ENCODE assay signal across 23 cellular contexts in the genomic region with DNA sequence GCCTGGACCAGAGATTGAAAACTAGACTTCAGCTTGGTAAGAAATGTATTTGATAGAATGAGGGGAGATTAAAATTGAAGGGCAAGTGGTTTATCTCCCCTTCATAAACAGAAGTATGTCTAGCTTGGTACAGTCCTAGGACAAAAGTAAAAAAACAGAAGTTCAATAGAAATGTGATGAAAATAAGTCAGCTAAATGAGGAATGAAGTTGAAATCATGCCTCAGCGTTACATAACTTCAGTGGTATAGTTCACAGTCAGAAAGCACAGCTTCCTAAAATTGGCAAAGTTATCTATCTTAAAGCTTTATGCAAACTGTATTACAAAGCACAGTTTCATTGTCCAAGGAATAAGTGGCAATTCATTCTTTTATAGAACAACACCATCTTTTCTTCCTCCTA.
"Had no signal": no experiment of that assay in that cellular context is flagged by ENCODE, and none has a peak within 500 bp of the region (broad histone marks: within the 10 kb centered on the region; RNA-seq: fewer than 3 reads in every experiment).

No MANE protein-coding gene starts in this region.

- H3K36me3 Mint-ChIP-seq: activated naive CD4-positive, alpha-beta T cell treated with anti-CD3 and anti-CD28 coated beads, Interleukin-2, amount 50 U/mL, for 24 hours; neural progenitor cell had no signal

- H3K27me3 Mint-ChIP-seq: activated naive CD4-positive, alpha-beta T cell treated with anti-CD3 and anti-CD28 coated beads, Interleukin-2, amount 50 U/mL, for 24 hours had no signal

- ATAC-seq: right cardiac atrium had no signal

- H3K4me1 Mint-ChIP-seq: activated naive CD4-positive, alpha-beta T cell treated with anti-CD3 and anti-CD28 coated beads, Interleukin-2, amount 50 U/mL, for 24 hours; neural progenitor cell had no signal

- H3K27ac ChIP-seq: ascending aorta, coronary artery, neural progenitor cell, prostate gland, tibial artery, vagina, VCaP had no signal

- H3K9ac ChIP-seq: neural progenitor cell had no signal

- DNase-seq: activated CD4-positive, alpha-beta T cell treated with anti-CD3 and anti-CD28 coated beads, Interleukin-2, amount 50 U/mL, for 1 hour; activated CD4-positive, CD25-positive, alpha-beta regulatory T cell treated with anti-CD3 and anti-CD28 coated beads, Interleukin-2, amount 50 U/mL, for 72 hours; activated CD8-positive, alpha-beta memory T cell treated with anti-CD3 and anti-CD28 coated beads, Interleukin-2, amount 50 U/mL, for 48 hours; activated effector memory CD4-positive, alpha-beta T cell treated with anti-CD3 and anti-CD28 coated beads, Interleukin-2, amount 50 U/mL, for 16 hours; activated T-cell treated with anti-CD3 and anti-CD28 coated beads, Interleukin-2, amount 50 U/mL, for 48 hours; erythroblast; foreskin melanocyte; hypothalamus; mammary epithelial cell; right cardiac atrium; stimulated activated CD4-positive, alpha-beta T cell treated with anti-CD3 and anti-CD28 coated beads, Interleukin-2, amount 100 ng/mL, for 24 hours; stimulated activated naive CD4-positive, alpha-beta T cell treated with Interleukin-2 at 50 U/mL for 16 hours; T-helper 9 cell; tibial artery had no signal

- FAIRE-seq: endometrium, keratinocyte had no signal

- H3K27me3 ChIP-seq: ascending aorta, neural progenitor cell, tibial artery, vagina had no signal

- H3K9me3 Mint-ChIP-seq: activated naive CD4-positive, alpha-beta T cell treated with anti-CD3 and anti-CD28 coated beads, Interleukin-2, amount 50 U/mL, for 24 hours had no signal

- H3K27ac Mint-ChIP-seq: activated naive CD4-positive, alpha-beta T cell treated with anti-CD3 and anti-CD28 coated beads, Interleukin-2, amount 50 U/mL, for 24 hours; neural progenitor cell had no signal

- H2AFZ ChIP-seq: neural progenitor cell had no signal

- H3K4me3 Mint-ChIP-seq: activated naive CD4-positive, alpha-beta T cell treated with anti-CD3 and anti-CD28 coated beads, Interleukin-2, amount 50 U/mL, for 24 hours; neural progenitor cell had no signal

- H3K4me3 ChIP-seq: ascending aorta, coronary artery, neural progenitor cell, prostate gland, tibial artery, vagina had no signal

- H3K9me3 ChIP-seq: ascending aorta, prostate gland, tibial artery, vagina had no signal

- H3K4me1 ChIP-seq: ascending aorta, neural progenitor cell, prostate gland, tibial artery, vagina had no signal

- H3K36me3 ChIP-seq: ascending aorta, neural progenitor cell, prostate gland, tibial artery, vagina had no signal

- H3K4me2 ChIP-seq: neural progenitor cell had no signal
